ENCODE assay signal across 8 cellular contexts in genomic region chr1:248825573-248825908, GRCh38. TPM values are rescaled to one million over a fixed set of nuclear protein-coding genes. Genes with fewer than 3 reads are reported as not detected.
DNase-seq lines count a peak whose midpoint lies in the region; ATAC-seq and TF ChIP-seq lines count a peak whose summit lies in the region.

No MANE protein-coding gene starts in this region.

- CTCF ChIA-PET in AG04450 (lab: Charles Lee): interaction anchor here (1.1 to 1.6 kb wide), 2 partner anchors 20 kb away, joined by 4 read pairs; no protein-coding TSS in a partner anchor

- TF ChIP-seq CTCF in AG04450 (IDR thresholded peaks at IDR 0.05; ENCODE audit: low read depth, low read length) (no peak), MM.1S (IDR thresholded peaks at IDR 0.05; ENCODE audit: low read length) (no peak), endothelial cell (IDR thresholded peaks at IDR 0.05; ENCODE audit: unreplicated experiment) (no peak)

- H2AFZ ChIP-seq in MM.1S (ENCODE audit: low read length) (peak overlapping the region; percentile 92), neuron (ENCODE audit: low read depth, low read length) (peak overlapping the region; percentile 89)

- H3K4me3 ChIP-seq in AG04450 (ENCODE audit: low read depth, low read length) (peak overlapping the region; percentile 99), MM.1S (ENCODE audit: low read length) (peak overlapping the region; percentile 84), neuron (ENCODE audit: low read length) (peak overlapping the region; percentile 95)

- H3K79me2 ChIP-seq in MM.1S (ENCODE audit: low read length): peaks cover 48% of the 10 kb centered on the region

- peaks cover 42% of the 10 kb centered on the region for H3K4me1 ChIP-seq in MM.1S (ENCODE audit: low read length)
- peaks cover 30% of the 10 kb centered on the region for H3K4me1 ChIP-seq in neuron (ENCODE audit: insufficient read depth, low read length)

- H3K9ac ChIP-seq in MM.1S (ENCODE audit: low read length): peak overlapping the region; percentile 92

- H3K27ac ChIP-seq in AG04450 (ENCODE audit: low read depth, low read length) (peak overlapping the region; percentile 61), MM.1S (ENCODE audit: low read length) (peak overlapping the region; percentile 86; the same call in 1 of the 2 replicates)

- DNase-seq in AG04450 (ENCODE audit: low read depth, low spot score) (no peak), MM.1S (no peak), endothelial cell (ENCODE audit: low spot score) (no peak), NCI-H82 (lab: John Stamatoyannopoulos, UW) (no peak), H4 (ENCODE audit: low spot score) (no peak), hippocampal formation (lab: John Stamatoyannopoulos, UW) (no peak)

- peaks cover 14% of the 10 kb centered on the region for H3K27me3 Mint-ChIP-seq in endothelial cell (ENCODE audit: unreplicated experiment)

- H3K36me3 Mint-ChIP-seq in endothelial cell (ENCODE audit: low read depth, unreplicated experiment): peaks cover 27% of the 10 kb centered on the region

- H3K9me3 Mint-ChIP-seq in endothelial cell (ENCODE audit: unreplicated experiment): no peaks in the 10 kb centered on the region

- H3K4me2 ChIP-seq in MM.1S (ENCODE audit: low read depth, low read length): peak overlapping the region; percentile 68

- peak overlapping the region; percentile 100 for H3K27ac Mint-ChIP-seq in endothelial cell (ENCODE audit: unreplicated experiment)

- H3K36me3 ChIP-seq in MM.1S (replicated peaks; ENCODE audit: insufficient read depth, low read length) (peaks cover 5% of the 10 kb centered on the region; the same call in 1 of the 2 replicates), neuron (ENCODE audit: insufficient read depth, low read length) (peaks cover 28% of the 10 kb centered on the region)

- H3K9me3 ChIP-seq in AG04450 (ENCODE audit: control insufficient read depth, insufficient read depth, low read length) (no peaks in the 10 kb centered on the region), MM.1S (replicated peaks; ENCODE audit: insufficient read depth, low read length) (no peaks in the 10 kb centered on the region), neuron (ENCODE audit: low read length) (no peaks in the 10 kb centered on the region)

- H3K27me3 ChIP-seq in AG04450 (ENCODE audit: control insufficient read depth, insufficient read depth, low read length) (no peaks in the 10 kb centered on the region), MM.1S (replicated peaks; ENCODE audit: insufficient read depth, low read length) (0 out of 2 replicates have a peak, but pooled peaks cover 4% of the 10 kb centered on the region), neuron (ENCODE audit: insufficient read depth, low read length) (no peaks in the 10 kb centered on the region)

- no peaks in the 10 kb centered on the region for H3K9me2 ChIP-seq in MM.1S (replicated peaks; ENCODE audit: insufficient read depth, low read length)

- no peaks in the 10 kb centered on the region for H4K20me1 ChIP-seq in MM.1S (ENCODE audit: insufficient read depth, low read length)

- H3K4me3 Mint-ChIP-seq in endothelial cell (ENCODE audit: unreplicated experiment): peak overlapping the region; percentile 97

- peaks cover 32% of the 10 kb centered on the region for H3K4me1 Mint-ChIP-seq in endothelial cell (ENCODE audit: unreplicated experiment)

- POLR2A ChIA-PET in AG04450 (lab: Yijun Ruan, JAX): interaction anchor here (1.0 to 2.0 kb wide), 3 partner anchors 13 to 47 kb away, joined by 4 to 27 read pairs (median 7); partner anchors contain the start of gene ZNF672

- peak; percentile 3 for ATAC-seq in GM21447 (IDR thresholded peaks at IDR 0.05; ENCODE audit: unreplicated experiment)

- peaks cover 19% of the 10 kb centered on the region for H3F3A ChIP-seq in MM.1S (ENCODE audit: insufficient read depth, low read length)

RNA-seq across cellular contexts. Expression of gene SH3BP5L, which starts 0.2 kb away (rescaled TPM):
- polyA plus RNA-seq in AG04450 (2011; rRNA removed): 15.3 and 16.6 TPM in 2 replicates
- polyA minus RNA-seq in AG04450 (2011; rRNA and poly(A)+ RNA removed): 17.7 and 21.6 TPM in 2 replicates
- total RNA-seq in endothelial cell (ENCODE audit: unreplicated experiment): 30.7 TPM
- total RNA-seq in H4 (2014; rRNA removed; shearing (Covaris generic)): 9.1 and 10.0 TPM in 2 replicates

RNA-seq across cellular contexts. Expression of gene ZNF672, which starts 12.5 kb away (rescaled TPM):
- 9.1 and 10.9 TPM in 2 replicates for polyA plus RNA-seq in AG04450 (2011; rRNA removed)
- 9.2 and 14.7 TPM in 2 replicates for polyA minus RNA-seq in AG04450 (2011; rRNA and poly(A)+ RNA removed)
- total RNA-seq in endothelial cell (ENCODE audit: unreplicated experiment): 29.8 TPM
- total RNA-seq in H4 (2014; rRNA removed; shearing (Covaris generic)): 14.4 and 14.7 TPM in 2 replicates

RNA-seq across cellular contexts. Expression of gene ZNF692, which starts 33.3 kb away (rescaled TPM):
- 12.7 and 14.6 TPM in 2 replicates for polyA plus RNA-seq in AG04450 (2011; rRNA removed)
- 4.3 and 6.3 TPM in 2 replicates for polyA minus RNA-seq in AG04450 (2011; rRNA and poly(A)+ RNA removed)
- total RNA-seq in endothelial cell (ENCODE audit: unreplicated experiment): 26.8 TPM
- 5.2 and 5.3 TPM in 2 replicates for total RNA-seq in H4 (2014; rRNA removed; shearing (Covaris generic))
